ENCODE assay signal across 22 cellular contexts in the genomic region with DNA sequence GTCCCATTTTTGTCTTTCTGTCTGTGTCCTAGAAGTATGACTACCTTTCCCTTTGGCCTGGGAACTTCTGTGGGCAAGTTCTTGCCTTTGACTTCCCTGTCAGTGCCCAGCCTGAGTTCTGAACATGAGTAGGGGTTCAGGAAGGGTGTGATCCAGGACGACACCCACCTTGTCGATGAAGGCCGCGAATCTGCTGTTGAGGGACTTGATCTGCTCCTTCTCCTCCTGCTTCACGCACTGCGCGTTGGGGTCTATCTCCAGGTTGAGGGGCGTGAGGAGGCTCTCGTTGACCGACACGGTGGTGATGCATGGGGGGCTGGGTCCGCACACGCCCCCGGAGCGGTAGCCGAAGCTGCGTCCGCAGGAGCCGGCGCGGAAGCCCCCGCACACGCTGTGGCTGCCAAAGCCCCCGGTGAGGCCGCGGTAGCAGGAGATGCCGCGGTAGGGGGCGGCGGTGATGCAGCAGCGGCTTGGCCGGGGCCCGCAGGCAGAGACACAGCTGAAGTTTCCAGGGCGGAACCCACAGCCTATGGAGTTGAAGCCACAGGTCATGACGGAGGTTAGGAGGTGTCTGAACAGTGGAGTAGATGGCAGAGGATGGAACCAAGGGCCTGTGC. TPM values are rescaled to one million over a fixed set of nuclear protein-coding genes. Genes with fewer than 3 reads are reported as not detected.
DNase-seq lines count a peak whose midpoint lies in the region; ATAC-seq, FAIRE-seq and TF ChIP-seq lines count a peak whose summit lies in the region.
"Had no signal": no experiment of that assay in that cellular context is flagged by ENCODE, and none has a peak within 500 bp of the region (broad histone marks: within the 10 kb centered on the region; RNA-seq: fewer than 3 reads in every experiment).

A gene (minus strand): TSS at position 615 of the 617 bp plus-strand sequence. CDS start 63 bp downstream, at position 552.

- H3K36me3 ChIP-seq in GM23338 (ENCODE audit: insufficient read depth) (no peaks in the 10 kb centered on the region), kidney (ENCODE audit: control insufficient read depth in 1 of 2, insufficient read depth in 2 of 2, low read length in 2 of 2) (no peaks in the 10 kb centered on the region)
- H3K36me3 ChIP-seq: BLaER1, SJCRH30 had no signal

- CTCF ChIA-PET in activated naive CD4-positive, alpha-beta T cell treated with anti-CD3 and anti-CD28 coated beads, Interleukin-2, amount 10 ng/mL, durations not matched to agents 7 days and 5 days (lab: Charles Lee), result interaction anchor here (1.2 kb wide), 1 partner anchor 559 kb away, joined by 4 read pairs; no protein-coding TSS in a partner anchor
- CTCF ChIA-PET in WTC11 (lab: Charles Lee), result interaction anchor here (0.8 to 1.4 kb wide), 6 partner anchors 11 to 164 kb away, joined by 3 to 7 read pairs (median 3); no protein-coding TSS in a partner anchor

- H3F3A ChIP-seq in GM23338 (replicated peaks; ENCODE audit: low read depth), result no peaks in the 10 kb centered on the region

- no peak within 1 kb of the TSS for H3K27ac Mint-ChIP-seq in activated naive CD4-positive, alpha-beta T cell treated with anti-CD3 and anti-CD28 coated beads, Interleukin-2, amount 10 ng/mL, durations not matched to agents 7 days and 5 days
- H3K27ac Mint-ChIP-seq in GM23338 (no peak within 1 kb of the TSS), WTC11 (no peak within 1 kb of the TSS)
- H3K27ac Mint-ChIP-seq: CD4-positive, CD25-positive, alpha-beta regulatory T cell had no signal

- no peaks in the 10 kb centered on the region for H3K9me3 Mint-ChIP-seq in activated naive CD4-positive, alpha-beta T cell treated with anti-CD3 and anti-CD28 coated beads, Interleukin-2, amount 10 ng/mL, durations not matched to agents 7 days and 5 days
- no peaks in the 10 kb centered on the region for H3K9me3 Mint-ChIP-seq in GM23338
- H3K9me3 Mint-ChIP-seq in WTC11, result no peaks in the 10 kb centered on the region
- H3K9me3 Mint-ChIP-seq: IgD-negative memory B cell had no signal

- DNase-seq in activated naive CD4-positive, alpha-beta T cell treated with anti-CD3 and anti-CD28 coated beads, Interleukin-2, amount 10 ng/mL, durations not matched to agents 7 days and 5 days, result peak; percentile 14
- no peak for DNase-seq in activated naive CD4-positive, alpha-beta T cell treated with anti-CD3 and anti-CD28 coated beads, Interleukin-2, amount 50 U/mL, for 16 hours
- DNase-seq in GM23338 (ENCODE audit: low spot score) (no peak), kidney (peak; percentile 41), posterior vena cava (ENCODE audit: low spot score) (peak; percentile 79), SKM-1 treated with dmso at 0.1 percent for 144 hours (lab: John Stamatoyannopoulos, UW; ENCODE audit: unreplicated experiment) (no peak), WTC11 (ENCODE audit: low spot score) (no peak)
- DNase-seq: CD4-positive, CD25-positive, alpha-beta regulatory T cell; GOT3; HCEC 1CT; MV-4-11; NCI-H1436 treated with DMSO at 0.1 percent for 48 hours; NCI-H187 treated with DMSO at 0.1 percent for 48 hours; NCI-H524; SJCRH30 had no signal

- H3K36me3 Mint-ChIP-seq in activated naive CD4-positive, alpha-beta T cell treated with anti-CD3 and anti-CD28 coated beads, Interleukin-2, amount 10 ng/mL, durations not matched to agents 7 days and 5 days, result no peaks in the 10 kb centered on the region
- no peaks in the 10 kb centered on the region for H3K36me3 Mint-ChIP-seq in GM23338 (ENCODE audit: low read depth)
- no peaks in the 10 kb centered on the region for H3K36me3 Mint-ChIP-seq in WTC11
- H3K36me3 Mint-ChIP-seq: CD4-positive, CD25-positive, alpha-beta regulatory T cell had no signal

- no peaks in the 10 kb centered on the region for H3K79me2 ChIP-seq in GM23338 (replicated peaks; ENCODE audit: insufficient read depth)

- no peak within 1 kb of the TSS for H3K9ac ChIP-seq in kidney (ENCODE audit: low read length in 2 of 2)
- H3K9ac ChIP-seq: BLaER1, KMS-11 had no signal

- H3K9me2 ChIP-seq in GM23338 (ENCODE audit: insufficient read depth), result no peaks in the 10 kb centered on the region

- peak in 1 of 2 experiments; percentile 26; a peak in 1 of 4 replicates for TF ChIP-seq CTCF in GM23338 (conservative IDR thresholded peaks at IDR 0.05; ENCODE audit: low read depth in 2 of 2)
- TF ChIP-seq CTCF in kidney (IDR thresholded peaks at IDR 0.05; ENCODE audit: borderline replicate concordance, extremely low read depth, insufficient read depth), result no peak
- TF ChIP-seq CTCF in WTC11 (IDR thresholded peaks at IDR 0.05), result no peak

- no peak within 1 kb of the TSS for H3K4me3 Mint-ChIP-seq in activated naive CD4-positive, alpha-beta T cell treated with anti-CD3 and anti-CD28 coated beads, Interleukin-2, amount 10 ng/mL, durations not matched to agents 7 days and 5 days
- H3K4me3 Mint-ChIP-seq in GM23338 (no peak within 1 kb of the TSS), WTC11 (no peak within 1 kb of the TSS)
- H3K4me3 Mint-ChIP-seq: CD4-positive, CD25-positive, alpha-beta regulatory T cell; IgD-negative memory B cell had no signal

- H3K9me3 ChIP-seq in kidney (ENCODE audit: control insufficient read depth in 1 of 2, low read length in 2 of 2), result no peaks in the 10 kb centered on the region
- H3K9me3 ChIP-seq: BLaER1, SJCRH30 had no signal

- no peaks in the 10 kb centered on the region for H3K27me3 ChIP-seq in GM23338 (ENCODE audit: insufficient read depth)
- H3K27me3 ChIP-seq: BLaER1, SJCRH30 had no signal

- POLR2A ChIA-PET in WTC11 (lab: Charles Lee), result no interaction called here

- no peaks in the 10 kb centered on the region for H3K4me1 Mint-ChIP-seq in activated naive CD4-positive, alpha-beta T cell treated with anti-CD3 and anti-CD28 coated beads, Interleukin-2, amount 10 ng/mL, durations not matched to agents 7 days and 5 days
- H3K4me1 Mint-ChIP-seq in GM23338, result no peaks in the 10 kb centered on the region
- H3K4me1 Mint-ChIP-seq in WTC11, result no peaks in the 10 kb centered on the region
- H3K4me1 Mint-ChIP-seq: IgD-negative memory B cell had no signal

- H3K4me2 ChIP-seq in GM23338, result no peak within 1 kb of the TSS
- H3K4me2 ChIP-seq: BLaER1, KMS-11 had no signal

- FAIRE-seq in kidney (lab: Jason Lieb, UNC), result no peak
- FAIRE-seq: D721Med, GM12878 had no signal

- H3K4me3 ChIP-seq in GM23338, result no peak within 1 kb of the TSS
- H3K4me3 ChIP-seq in kidney (ENCODE audit: low read length in 2 of 2), result no peak within 1 kb of the TSS
- H3K4me3 ChIP-seq: BLaER1, GM12878, SJCRH30 had no signal

- H2AFZ ChIP-seq in GM23338, result no peak within 1 kb of the TSS

- H3K4me1 ChIP-seq in GM23338 (ENCODE audit: insufficient read depth) (no peaks in the 10 kb centered on the region), kidney (ENCODE audit: control insufficient read depth in 1 of 2, insufficient read depth in 1 of 2, low read depth in 1 of 2, low read length in 2 of 2) (no peaks in the 10 kb centered on the region)
- H3K4me1 ChIP-seq: SJCRH30 had no signal

- intact Hi-C loops in kidney (cut with DNase I) (no loop called here), posterior vena cava (cut with DNase I) (no loop called here)

- H3K27me3 Mint-ChIP-seq in activated naive CD4-positive, alpha-beta T cell treated with anti-CD3 and anti-CD28 coated beads, Interleukin-2, amount 10 ng/mL, durations not matched to agents 7 days and 5 days, result peaks cover 79% of the 10 kb centered on the region
- H3K27me3 Mint-ChIP-seq in GM23338 (ENCODE audit: insufficient read depth, low read depth, poor library complexity) (peaks cover 13% of the 10 kb centered on the region), WTC11 (ENCODE audit: low read depth) (peaks cover 5% of the 10 kb centered on the region; the same call in 1 of the 2 replicates)

- peak; percentile 29; the same call in 1 of the 3 replicates for ATAC-seq in GM23338
- ATAC-seq in WTC11, result no peak
- no peak for ATAC-seq in GM21360 (IDR thresholded peaks at IDR 0.05; ENCODE audit: unreplicated experiment)
- ATAC-seq: GM12878, SK-N-SH treated with all-trans-retinoic acid at 6 μM for 48 hours had no signal

- H4K20me1 ChIP-seq in GM23338 (replicated peaks; ENCODE audit: insufficient read depth), result no peaks in the 10 kb centered on the region
- H4K20me1 ChIP-seq: BLaER1 had no signal

- H3K27ac ChIP-seq in GM23338 (ENCODE audit: low read depth) (no peak within 1 kb of the TSS), kidney (ENCODE audit: low read depth in 2 of 2, low read length in 2 of 2) (no peak within 1 kb of the TSS)
- H3K27ac ChIP-seq: BLaER1, KMS-11, SJCRH30 had no signal

TF ChIP-seq in WTC11, 78 proteins besides CTCF, POLR2A, EP300 and RAD21 (continues in another document):
- TF ChIP-seq ZNF416 (CRISPR knock-in tag; IDR thresholded peaks at IDR 0.05) (no peak), TP53 (CRISPR knock-in tag; IDR thresholded peaks at IDR 0.05) (no peak), GTF2I (CRISPR knock-in tag; conservative IDR thresholded peaks at IDR 0.05) (no peak), NFATC4 (CRISPR knock-in tag; IDR thresholded peaks at IDR 0.05) (no peak), ZNF121 (CRISPR knock-in tag; IDR thresholded peaks at IDR 0.05) (no peak), ZNF263 (CRISPR knock-in tag; IDR thresholded peaks at IDR 0.05; ENCODE audit: low read depth) (no peak), JAZF1 (CRISPR knock-in tag; IDR thresholded peaks at IDR 0.05) (no peak), NFE2L1 (CRISPR knock-in tag; IDR thresholded peaks at IDR 0.05) (no peak), CREB1 (CRISPR knock-in tag; IDR thresholded peaks at IDR 0.05) (no peak)
- TF ChIP-seq, protein P1, sequence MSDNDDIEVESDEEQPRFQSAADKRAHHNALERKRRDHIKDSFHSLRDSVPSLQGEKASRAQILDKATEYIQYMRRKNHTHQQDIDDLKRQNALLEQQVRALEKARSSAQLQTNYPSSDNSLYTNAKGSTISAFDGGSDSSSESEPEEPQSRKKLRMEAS (CRISPR knock-in tag; IDR thresholded peaks at IDR 0.05), result no peak
- TF ChIP-seq, protein P2, sequence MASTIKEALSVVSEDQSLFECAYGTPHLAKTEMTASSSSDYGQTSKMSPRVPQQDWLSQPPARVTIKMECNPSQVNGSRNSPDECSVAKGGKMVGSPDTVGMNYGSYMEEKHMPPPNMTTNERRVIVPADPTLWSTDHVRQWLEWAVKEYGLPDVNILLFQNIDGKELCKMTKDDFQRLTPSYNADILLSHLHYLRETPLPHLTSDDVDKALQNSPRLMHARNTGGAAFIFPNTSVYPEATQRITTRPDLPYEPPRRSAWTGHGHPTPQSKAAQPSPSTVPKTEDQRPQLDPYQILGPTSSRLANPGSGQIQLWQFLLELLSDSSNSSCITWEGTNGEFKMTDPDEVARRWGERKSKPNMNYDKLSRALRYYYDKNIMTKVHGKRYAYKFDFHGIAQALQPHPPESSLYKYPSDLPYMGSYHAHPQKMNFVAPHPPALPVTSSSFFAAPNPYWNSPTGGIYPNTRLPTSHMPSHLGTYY (CRISPR knock-in tag; IDR thresholded peaks at IDR 0.05), result no peak

RNA-seq across cellular contexts. Expression of the gene that starts here (rescaled TPM):
- not detected in 2 replicates for total RNA-seq in GM23338 (2014; rRNA removed; shearing (Covaris generic))
- polyA plus RNA-seq in GM23338 (2016; fragmentation: Nextera tagmentation; extraction: Ambion mirVana), result not detected in 2 replicates
- not detected for total RNA-seq in kidney
- polyA plus RNA-seq in kidney (ENCODE audit: insufficient read depth, low read depth, low replicate concordance), result not detected
- total RNA-seq in posterior vena cava, result not detected
- not detected in 3 replicates for total RNA-seq in WTC11 (2021)
- total RNA-seq: CD4-positive, CD25-positive, alpha-beta regulatory T cell; GM12878; SJCRH30 had no signal
- polyA plus RNA-seq: CD4-positive, CD25-positive, alpha-beta regulatory T cell; GM12878; IgD-negative memory B cell had no signal

Comparison
In these comparisons a context has a peak if more than half of its experiments do, and no peak if none do; other contexts are left out.
1. Peak in ATAC-seq in GM23338; RNA of the gene not detected or under 1 TPM.
2. Peak in DNase-seq in kidney; RNA of the gene not detected or under 1 TPM.
3. Peak in DNase-seq in posterior vena cava; RNA of the gene not detected or under 1 TPM.